19 cellular contexts compared by ENCODE assay signal in the genomic region with DNA sequence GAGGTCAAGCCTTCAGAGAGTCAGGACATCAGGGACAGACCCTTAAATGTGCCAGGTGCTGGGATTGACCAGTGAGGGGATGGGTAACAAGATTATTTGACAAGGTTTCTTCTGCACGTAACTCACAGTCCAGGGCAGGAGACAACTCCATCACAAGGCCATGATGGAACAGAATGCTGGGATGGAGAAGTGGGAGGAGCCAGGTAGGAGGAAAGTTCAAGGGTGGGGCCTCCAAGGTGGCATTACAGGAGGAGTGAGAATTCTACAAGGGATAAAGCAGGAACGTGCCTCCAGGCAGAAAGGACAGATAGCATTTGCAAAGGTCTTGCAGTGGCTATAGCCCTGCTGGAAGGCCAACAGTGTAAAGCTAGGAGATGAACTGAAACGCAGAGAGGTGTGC.
A peak's percentile ranks its signal among the peaks of the same experiment; 100 is the strongest.
DNase-seq lines count a peak whose midpoint lies in the region; ATAC-seq, FAIRE-seq and TF ChIP-seq lines count a peak whose summit lies in the region.
"Had no signal": no experiment of that assay in that cellular context is flagged by ENCODE, and none has a peak within 500 bp of the region (broad histone marks: within the 10 kb centered on the region; RNA-seq: fewer than 3 reads in every experiment).

No MANE protein-coding gene starts in this region.

- H3K9me3 Mint-ChIP-seq in astrocyte (ENCODE audit: unreplicated experiment), result peaks cover 6% of the 10 kb centered on the region
- no peaks in the 10 kb centered on the region for H3K9me3 Mint-ChIP-seq in activated CD8-positive, alpha-beta T cell treated with anti-CD3 and anti-CD28 coated beads, Interleukin-2, amount 10 ng/mL, durations not matched to agents 7 days and 5 days (ENCODE audit: insufficient read depth)
- H3K9me3 Mint-ChIP-seq: activated naive CD4-positive, alpha-beta T cell treated with anti-CD3 and anti-CD28 coated beads, Interleukin-2, amount 50 U/mL, for 72 hours; natural killer cell; stimulated activated naive CD8-positive, alpha-beta T cell treated with anti-CD3 and anti-CD28 coated beads, Interleukin-15, Interleukin-2, amounts not matched to agents 100 ng/mL and 50 ng/mL, for 24 hours had no signal

- no peak for ATAC-seq in HG02973 (IDR thresholded peaks at IDR 0.05; ENCODE audit: unreplicated experiment)
- no peak for ATAC-seq in HG02840 (IDR thresholded peaks at IDR 0.05; ENCODE audit: low FRiP score, unreplicated experiment)
- ATAC-seq in activated CD8-positive, alpha-beta T cell treated with anti-CD3 and anti-CD28 coated beads, Interleukin-2, amount 10 ng/mL, durations not matched to agents 7 days and 5 days, result no peak
- ATAC-seq: activated naive CD4-positive, alpha-beta T cell treated with anti-CD3 and anti-CD28 coated beads, Interleukin-2, amount 50 U/mL, for 72 hours; natural killer cell had no signal

- H3K27ac Mint-ChIP-seq in astrocyte (ENCODE audit: unreplicated experiment), result peak overlapping the region; percentile 87
- H3K27ac Mint-ChIP-seq in activated CD8-positive, alpha-beta T cell treated with anti-CD3 and anti-CD28 coated beads, Interleukin-2, amount 10 ng/mL, durations not matched to agents 7 days and 5 days, result no peak overlapping the region
- H3K27ac Mint-ChIP-seq: activated naive CD4-positive, alpha-beta T cell treated with anti-CD3 and anti-CD28 coated beads, Interleukin-2, amount 50 U/mL, for 72 hours; B cell; natural killer cell; stimulated activated naive CD8-positive, alpha-beta T cell treated with anti-CD3 and anti-CD28 coated beads, Interleukin-15, Interleukin-2, amounts not matched to agents 100 ng/mL and 50 ng/mL, for 24 hours had no signal

- H3K4me1 ChIP-seq in HEK293 (ENCODE audit: control insufficient read depth, insufficient read depth, low read length) (no peaks in the 10 kb centered on the region), astrocyte (ENCODE audit: insufficient read depth, low read length) (peaks cover 24% of the 10 kb centered on the region), keratinocyte (ENCODE audit: control insufficient read depth, extremely low read depth, insufficient read depth, low read length) (peaks cover 26% of the 10 kb centered on the region), stomach (peaks cover 0 to 34% (median 14%) of the 10 kb centered on the region in 4 donors), A673 (ENCODE audit: insufficient read depth, low read length, poor library complexity, severe bottlenecking) (no peaks in the 10 kb centered on the region)

- no peak for TF ChIP-seq POLR2A in stomach (IDR thresholded peaks at IDR 0.05)

- H3K79me2 ChIP-seq in astrocyte (ENCODE audit: insufficient read depth, low read length), result no peaks in the 10 kb centered on the region
- H3K79me2 ChIP-seq in keratinocyte (ENCODE audit: control insufficient read depth, insufficient read depth, low read length), result no peaks in the 10 kb centered on the region
- H3K79me2 ChIP-seq: hepatocyte had no signal

- H3K27me3 Mint-ChIP-seq in astrocyte (ENCODE audit: low read depth, unreplicated experiment), result peaks cover 6% of the 10 kb centered on the region
- no peaks in the 10 kb centered on the region for H3K27me3 Mint-ChIP-seq in activated CD8-positive, alpha-beta T cell treated with anti-CD3 and anti-CD28 coated beads, Interleukin-2, amount 10 ng/mL, durations not matched to agents 7 days and 5 days (ENCODE audit: low read depth)

- dilution Hi-C loops in keratinocyte (cut with MboI; ENCODE audit: extremely low pct_ligation_motif_present, low sequenced_read_pairs), result no loop called here

- H3K9me3 ChIP-seq in HEK293 (ENCODE audit: control insufficient read depth, insufficient read depth, low read depth, low read length) (no peaks in the 10 kb centered on the region), astrocyte (ENCODE audit: insufficient read depth, low read depth, low read length) (no peaks in the 10 kb centered on the region), keratinocyte (ENCODE audit: control insufficient read depth, low read depth, low read length) (no peaks in the 10 kb centered on the region), stomach (no peaks in the 10 kb centered on the region), A673 (ENCODE audit: low read depth, low read length, poor library complexity, severe bottlenecking) (no peaks in the 10 kb centered on the region)

- H3K4me3 ChIP-seq in HEK293 (ENCODE audit: low read depth, low read length), result no peak overlapping the region
- H3K4me3 ChIP-seq in astrocyte (ENCODE audit: insufficient read depth, low read depth, low read length), result peak overlapping the region; percentile 4
- no peak overlapping the region for H3K4me3 ChIP-seq in keratinocyte (ENCODE audit: control insufficient read depth in 2 of 3, extremely low read depth in 1 of 3, insufficient read depth in 2 of 3, low read depth in 1 of 3, low read length in 3 of 3)
- H3K4me3 ChIP-seq in stomach, result no peak overlapping the region
- H3K4me3 ChIP-seq in A673 (ENCODE audit: low read depth, low read length, poor library complexity, severe bottlenecking), result no peak overlapping the region
- H3K4me3 ChIP-seq: hepatocyte had no signal

- TF ChIP-seq CTCF in HEK293 (tag by site-specific recombination; IDR thresholded peaks at IDR 0.05), result no peak
- TF ChIP-seq CTCF in astrocyte (IDR thresholded peaks at IDR 0.05; ENCODE audit: insufficient read depth, low read depth, low read length), result no peak
- TF ChIP-seq CTCF in keratinocyte (optimal IDR thresholded peaks at IDR 0.05 in 1 of 3, IDR thresholded peaks at IDR 0.05 in 1 of 3, conservative IDR thresholded peaks at IDR 0.05 in 1 of 3; ENCODE audit: extremely low read depth in 1 of 3, insufficient read depth in 2 of 3, low read length in 3 of 3), result no peak
- TF ChIP-seq CTCF in stomach (IDR thresholded peaks at IDR 0.05), result no peak
- no peak for TF ChIP-seq CTCF in A673 (conservative IDR thresholded peaks at IDR 0.05; ENCODE audit: low read depth, low read length)

- CTCF ChIA-PET in HEK293 (lab: Yijun Ruan, JAX), result no interaction called here
- CTCF ChIA-PET in A673 (lab: Charles Lee), result interaction anchor here (0.5 kb wide), 1 partner anchor 230 kb away, joined by 3 read pairs; no protein-coding TSS in a partner anchor
- CTCF ChIA-PET in activated CD8-positive, alpha-beta T cell treated with anti-CD3 and anti-CD28 coated beads, Interleukin-2, amount 10 ng/mL, durations not matched to agents 7 days and 5 days (lab: Charles Lee), result no interaction called here

- intact Hi-C loops in stomach (cut with DNase I; ENCODE audit: low total_unique reads), result no loop called here
- intact Hi-C loops in A673 (cut with micrococcal nuclease; ENCODE audit: unreplicated experiment), result no loop called here

- H3K27me3 ChIP-seq in astrocyte (ENCODE audit: insufficient read depth, low read length) (peaks cover 2% of the 10 kb centered on the region), keratinocyte (ENCODE audit: control insufficient read depth, extremely low read depth, insufficient read depth, low read length) (peaks cover 5% of the 10 kb centered on the region), stomach (no peaks in the 10 kb centered on the region), A673 (replicated peaks; ENCODE audit: insufficient read depth, low read depth, low read length, poor library complexity) (no peaks in the 10 kb centered on the region)
- H3K27me3 ChIP-seq: hepatocyte had no signal

- H3K27ac ChIP-seq in HEK293 (ENCODE audit: extremely low read depth, low read depth, low read length) (no peak overlapping the region), astrocyte (ENCODE audit: low read depth, low read length) (peak overlapping the region; percentile 60), keratinocyte (ENCODE audit: control insufficient read depth, insufficient read depth, low read length) (peak overlapping the region; percentile 11), stomach (peak overlapping the region in 4 of 5 donors; percentile 18 to 75 (median 42)), A673 (ENCODE audit: low read depth, low read length, poor library complexity, severe bottlenecking) (no peak overlapping the region)

- WGBS in stomach, 5 donors, result 57 to 72% (median 68%) methylated on average over 3 of the region's 3 CpGs

- FAIRE-seq in astrocyte (lab: Jason Lieb, UNC), result no peak
- peak; percentile 93 for FAIRE-seq in keratinocyte (lab: Jason Lieb, UNC)

- H3K36me3 Mint-ChIP-seq in astrocyte (ENCODE audit: low read depth, unreplicated experiment), result no peaks in the 10 kb centered on the region
- H3K36me3 Mint-ChIP-seq in activated CD8-positive, alpha-beta T cell treated with anti-CD3 and anti-CD28 coated beads, Interleukin-2, amount 10 ng/mL, durations not matched to agents 7 days and 5 days (ENCODE audit: low read depth), result no peaks in the 10 kb centered on the region
- H3K36me3 Mint-ChIP-seq: activated naive CD4-positive, alpha-beta T cell treated with anti-CD3 and anti-CD28 coated beads, Interleukin-2, amount 50 U/mL, for 72 hours; natural killer cell had no signal

- POLR2A ChIA-PET in HEK293 (lab: Yijun Ruan, JAX) (no interaction called here), A673 (lab: Charles Lee; ENCODE audit: low non-redundant PET) (no interaction called here)
- POLR2A ChIA-PET in activated CD8-positive, alpha-beta T cell treated with anti-CD3 and anti-CD28 coated beads, Interleukin-2, amount 10 ng/mL, durations not matched to agents 7 days and 5 days (lab: Charles Lee), result no interaction called here

- no peak overlapping the region for H3K4me3 Mint-ChIP-seq in astrocyte (ENCODE audit: unreplicated experiment)
- no peak overlapping the region for H3K4me3 Mint-ChIP-seq in activated CD8-positive, alpha-beta T cell treated with anti-CD3 and anti-CD28 coated beads, Interleukin-2, amount 10 ng/mL, durations not matched to agents 7 days and 5 days
- H3K4me3 Mint-ChIP-seq: B cell; natural killer cell; stimulated activated naive CD8-positive, alpha-beta T cell treated with anti-CD3 and anti-CD28 coated beads, Interleukin-15, Interleukin-2, amounts not matched to agents 100 ng/mL and 50 ng/mL, for 24 hours had no signal

- no peak for TF ChIP-seq EP300 in stomach (IDR thresholded peaks at IDR 0.05)

- H3K9ac ChIP-seq in astrocyte (ENCODE audit: low read length) (no peak overlapping the region), keratinocyte (ENCODE audit: control insufficient read depth, extremely low read depth, insufficient read depth, low read length) (no peak overlapping the region)

- H3K36me3 ChIP-seq in HEK293 (ENCODE audit: control insufficient read depth in 2 of 2, insufficient read depth in 1 of 2, low read length in 2 of 2) (no peaks in the 10 kb centered on the region), astrocyte (ENCODE audit: insufficient read depth, low read length) (no peaks in the 10 kb centered on the region), keratinocyte (ENCODE audit: control insufficient read depth in 2 of 2, extremely low read depth in 1 of 2, insufficient read depth in 2 of 2, low read length in 2 of 2) (no peaks in the 10 kb centered on the region), stomach (no peaks in the 10 kb centered on the region), A673 (ENCODE audit: insufficient read depth, low read length, poor library complexity, severe bottlenecking) (no peaks in the 10 kb centered on the region)

- H4K20me1 ChIP-seq in astrocyte (ENCODE audit: insufficient read depth, low read length) (no peaks in the 10 kb centered on the region), keratinocyte (ENCODE audit: control insufficient read depth, extremely low read depth, insufficient read depth, low read length) (no peaks in the 10 kb centered on the region)

- H2AFZ ChIP-seq in astrocyte (ENCODE audit: low read depth, low read length) (no peak overlapping the region), keratinocyte (ENCODE audit: control insufficient read depth, low read length) (peak overlapping the region; percentile 59)
- H2AFZ ChIP-seq: hepatocyte had no signal

- BruUV-seq in A673 (replicated peaks; lab: Mats Ljungman, UMichigan), result no TSS peak

- DNase-seq in astrocyte (ENCODE audit: low read depth) (no peak), keratinocyte (ENCODE audit: low read depth, low spot score) (peak; percentile 32), stomach (no peak), A673 (ENCODE audit: low spot score) (no peak)
- no peak for DNase-seq in activated CD8-positive, alpha-beta T cell treated with anti-CD3 and anti-CD28 coated beads, Interleukin-2, amount 10 ng/mL, durations not matched to agents 7 days and 5 days
- DNase-seq: activated CD4-positive, CD25-positive, alpha-beta regulatory T cell; activated CD8-positive, alpha-beta memory T cell treated with anti-CD3 and anti-CD28 coated beads, Interleukin-2, amount 50 U/mL, for 4 hours; erythroblast; Karpas-422; natural killer cell; NCI-H1694 treated with DMSO at 0.1 percent for 48 hours; NCI-H510A had no signal

- H3K9me1 ChIP-seq in keratinocyte (ENCODE audit: control insufficient read depth, extremely low read depth, insufficient read depth, low read length), result no peaks in the 10 kb centered on the region

- H3K4me1 Mint-ChIP-seq in astrocyte (ENCODE audit: low read depth, unreplicated experiment), result peaks cover 31% of the 10 kb centered on the region
- no peaks in the 10 kb centered on the region for H3K4me1 Mint-ChIP-seq in activated CD8-positive, alpha-beta T cell treated with anti-CD3 and anti-CD28 coated beads, Interleukin-2, amount 10 ng/mL, durations not matched to agents 7 days and 5 days (ENCODE audit: low read depth)
- H3K4me1 Mint-ChIP-seq: B cell, natural killer cell had no signal

- H3K4me2 ChIP-seq in astrocyte (ENCODE audit: low read length) (peak overlapping the region; percentile 70), keratinocyte (ENCODE audit: control insufficient read depth, extremely low read depth, insufficient read depth, low read depth, low read length) (peak overlapping the region; percentile 63)

Comparison
In these comparisons a context has a peak if more than half of its experiments do, and no peak if none do; other contexts are left out.
1. H3K27ac ChIP-seq: peak in astrocyte (single experiment), keratinocyte (single experiment) and stomach (4 of 5); none in HEK293 (single experiment) and A673 (single experiment).